Comparison of ENCODE assay signal across 16 cellular contexts in genomic region chr6:119539066-119539746, GRCh38.
DNase-seq lines count a peak whose midpoint lies in the region; ATAC-seq lines count a peak whose summit lies in the region.
"Had no signal": no experiment of that assay in that cellular context is flagged by ENCODE, and none has a peak within 500 bp of the region (broad histone marks: within the 10 kb centered on the region; RNA-seq: fewer than 3 reads in every experiment).

No MANE protein-coding gene starts in this region.

- peaks cover 15% of the 10 kb centered on the region for H3K27me3 Mint-ChIP-seq in activated naive CD4-positive, alpha-beta T cell treated with anti-CD3 and anti-CD28 coated beads, Interleukin-2, amount 10 ng/mL, durations not matched to agents 7 days and 5 days
- H3K27me3 Mint-ChIP-seq: CD4-positive, alpha-beta T cell had no signal

- peak overlapping the region in 1 of 2 experiments; percentile 73 for H3K4ac ChIP-seq in mesenchymal stem cell (ENCODE audit: low read depth in 1 of 2, low read length in 2 of 2)

- peaks cover 9% of the 10 kb centered on the region for H3K9me3 ChIP-seq in mesenchymal stem cell (ENCODE audit: control insufficient read depth, low read length)

- no peak overlapping the region for H3K27ac Mint-ChIP-seq in activated naive CD4-positive, alpha-beta T cell treated with anti-CD3 and anti-CD28 coated beads, Interleukin-2, amount 10 ng/mL, durations not matched to agents 7 days and 5 days
- H3K27ac Mint-ChIP-seq: CD4-positive, alpha-beta T cell had no signal

- H3K4me3 ChIP-seq in mesenchymal stem cell (ENCODE audit: insufficient read depth in 1 of 2, low read depth in 1 of 2, low read length in 2 of 2), result no peak overlapping the region
- H3K4me3 ChIP-seq: BLaER1, GM23248 had no signal

- H3K18ac ChIP-seq in mesenchymal stem cell (ENCODE audit: low read depth in 1 of 2, low read length in 2 of 2), result peak overlapping the region; percentile 10 to 94

- peak; percentile 56 for DNase-seq in DMS 273 (lab: John Stamatoyannopoulos, UW; ENCODE audit: unreplicated experiment)
- no peak for DNase-seq in DMS 273 treated with DMSO at 0.1 percent for 48 hours (lab: John Stamatoyannopoulos, UW)
- peak; percentile 63 for DNase-seq in D341Med (ENCODE audit: low spot score)
- DNase-seq in SK-N-DZ (ENCODE audit: low spot score), result peak; percentile 73
- no peak for DNase-seq in mesenchymal stem cell
- no peak for DNase-seq in UCSD-AML1 (lab: John Stamatoyannopoulos, UW; ENCODE audit: unreplicated experiment)
- no peak for DNase-seq in activated naive CD4-positive, alpha-beta T cell treated with anti-CD3 and anti-CD28 coated beads, Interleukin-2, amount 10 ng/mL, durations not matched to agents 7 days and 5 days
- DNase-seq: Calu3; CD4-positive, alpha-beta T cell; DMS53; GF-D8; GM23248 had no signal

- no peak overlapping the region for H2BK120ac ChIP-seq in mesenchymal stem cell (ENCODE audit: low read depth, low read length)

- peak overlapping the region; percentile 24 to 92 for H2BK12ac ChIP-seq in mesenchymal stem cell (ENCODE audit: low read length in 2 of 2)

- ATAC-seq in GM21423 (IDR thresholded peaks at IDR 0.05; ENCODE audit: unreplicated experiment), result no peak
- ATAC-seq: HCT116 had no signal

- CTCF ChIA-PET in activated naive CD4-positive, alpha-beta T cell treated with anti-CD3 and anti-CD28 coated beads, Interleukin-2, amount 10 ng/mL, durations not matched to agents 7 days and 5 days (lab: Charles Lee), result no interaction called here

- no peak overlapping the region for H2BK5ac ChIP-seq in mesenchymal stem cell (ENCODE audit: low read depth, low read length, poor library complexity, severe bottlenecking)

- H3K27me3 ChIP-seq in mesenchymal stem cell (ENCODE audit: control insufficient read depth in 1 of 2, insufficient read depth in 1 of 2, low read length in 2 of 2), result no peaks in the 10 kb centered on the region
- H3K27me3 ChIP-seq: BLaER1 had no signal

- no peak overlapping the region for H3K9ac ChIP-seq in mesenchymal stem cell (ENCODE audit: low read length)
- H3K9ac ChIP-seq: BLaER1, GM23248 had no signal

- H2AFZ ChIP-seq in mesenchymal stem cell (ENCODE audit: low read depth, low read length), result no peak overlapping the region
- H2AFZ ChIP-seq: GM23248 had no signal

- no peak overlapping the region for H4K8ac ChIP-seq in mesenchymal stem cell (ENCODE audit: low read length)

- no peaks in the 10 kb centered on the region for H3K79me1 ChIP-seq in mesenchymal stem cell (replicated peaks; ENCODE audit: low read length, poor library complexity, severe bottlenecking)

- H3K36me3 ChIP-seq in mesenchymal stem cell (ENCODE audit: control insufficient read depth in 1 of 2, insufficient read depth in 2 of 2, low read depth in 1 of 2, low read length in 2 of 2), result no peaks in the 10 kb centered on the region
- H3K36me3 ChIP-seq: BLaER1 had no signal

- H3K4me2 ChIP-seq in mesenchymal stem cell (ENCODE audit: low read length, poor library complexity, severe bottlenecking), result no peak overlapping the region
- H3K4me2 ChIP-seq: BLaER1 had no signal

- no peaks in the 10 kb centered on the region for H3K4me1 Mint-ChIP-seq in activated naive CD4-positive, alpha-beta T cell treated with anti-CD3 and anti-CD28 coated beads, Interleukin-2, amount 10 ng/mL, durations not matched to agents 7 days and 5 days

- no peak overlapping the region for H2AK5ac ChIP-seq in mesenchymal stem cell (ENCODE audit: low read length, severe bottlenecking)

- H3K27ac ChIP-seq in mesenchymal stem cell (ENCODE audit: low read length, poor library complexity, severe bottlenecking), result no peak overlapping the region
- H3K27ac ChIP-seq: 22Rv1, BLaER1, GM23248 had no signal

- H3K4me1 ChIP-seq in mesenchymal stem cell (ENCODE audit: control insufficient read depth, insufficient read depth, low read depth, low read length), result peaks cover 3% of the 10 kb centered on the region
- H3K4me1 ChIP-seq: BLaER1 had no signal

- peak overlapping the region; percentile 61 for H4K91ac ChIP-seq in mesenchymal stem cell (ENCODE audit: low read length)

- 99% methylated on average over 3 of the region's 3 CpGs for WGBS in mesenchymal stem cell

- no peak overlapping the region for H3K14ac ChIP-seq in mesenchymal stem cell (ENCODE audit: low read length in 2 of 2)

- H3K4me3 Mint-ChIP-seq in activated naive CD4-positive, alpha-beta T cell treated with anti-CD3 and anti-CD28 coated beads, Interleukin-2, amount 10 ng/mL, durations not matched to agents 7 days and 5 days, result no peak overlapping the region
- H3K4me3 Mint-ChIP-seq: CD4-positive, alpha-beta T cell had no signal

- no peaks in the 10 kb centered on the region for H3K36me3 Mint-ChIP-seq in activated naive CD4-positive, alpha-beta T cell treated with anti-CD3 and anti-CD28 coated beads, Interleukin-2, amount 10 ng/mL, durations not matched to agents 7 days and 5 days

- H3K23ac ChIP-seq in mesenchymal stem cell (ENCODE audit: low read length in 2 of 2), result no peak overlapping the region

- no peaks in the 10 kb centered on the region for H3K9me3 Mint-ChIP-seq in activated naive CD4-positive, alpha-beta T cell treated with anti-CD3 and anti-CD28 coated beads, Interleukin-2, amount 10 ng/mL, durations not matched to agents 7 days and 5 days
- H3K9me3 Mint-ChIP-seq: CD4-positive, alpha-beta T cell had no signal

- H2BK15ac ChIP-seq in mesenchymal stem cell (ENCODE audit: low read depth, poor library complexity, severe bottlenecking), result peak overlapping the region; percentile 82

Comparison
In these comparisons a context has a peak if more than half of its experiments do, and no peak if none do; other contexts are left out.
1. DNase-seq: peak in DMS 273 (single experiment), D341Med (single experiment) and SK-N-DZ (single experiment); none in DMS 273 treated with DMSO at 0.1 percent for 48 hours (single experiment), mesenchymal stem cell (single experiment), UCSD-AML1 (single experiment) and activated naive CD4-positive, alpha-beta T cell treated with anti-CD3 and anti-CD28 coated beads, Interleukin-2, amount 10 ng/mL, durations not matched to agents 7 days and 5 days (single experiment).